9 cellular contexts compared by ENCODE assay signal in genomic region chr3:161171113-161171512, GRCh38. TPM values are rescaled to one million over a fixed set of nuclear protein-coding genes. Genes with fewer than 3 reads are reported as not detected.
DNase-seq lines count a peak whose midpoint lies in the region; ATAC-seq and TF ChIP-seq lines count a peak whose summit lies in the region.
"Had no signal": no experiment of that assay in that cellular context is flagged by ENCODE, and none has a peak within 500 bp of the region (broad histone marks: within the 10 kb centered on the region; RNA-seq: fewer than 3 reads in every experiment).

No MANE protein-coding gene starts in this region.

- no peaks in the 10 kb centered on the region for H3K27me3 Mint-ChIP-seq in Caco-2 (ENCODE audit: insufficient read depth, unreplicated experiment)

- no peak overlapping the region for H3K27ac Mint-ChIP-seq in Caco-2 (ENCODE audit: unreplicated experiment)

- TF ChIP-seq CTCF in coronary artery (IDR thresholded peaks at IDR 0.05) (no peak), lower leg skin (IDR thresholded peaks at IDR 0.05) (no peak), Caco-2 (IDR thresholded peaks at IDR 0.05; ENCODE audit: insufficient read depth in 1 of 2, low read depth in 1 of 2, low read length in 1 of 2, severe bottlenecking in 1 of 2, unreplicated experiment in 1 of 2) (no peak), GM20000 (IDR thresholded peaks at IDR 0.05; ENCODE audit: extremely low read depth, missing control alignments) (no peak)

- DNase-seq in AG08395 (ENCODE audit: low spot score) (peak; percentile 91), Kasumi-1 (lab: John Stamatoyannopoulos, UW) (peak; percentile 27 to 43), coronary artery (ENCODE audit: low spot score) (peak; percentile 77), lower leg skin (ENCODE audit: low spot score in 2 of 2) (peak; percentile 58 to 88), Caco-2 (no peak), GM20000 (ENCODE audit: low spot score) (no peak), HEK293T (ENCODE audit: extremely low spot score) (no peak)

- no peaks in the 10 kb centered on the region for H3K36me3 ChIP-seq in Caco-2 (ENCODE audit: control insufficient read depth, insufficient read depth, low read length)

- no peaks in the 10 kb centered on the region for H3K4me1 Mint-ChIP-seq in Caco-2 (ENCODE audit: low read depth, unreplicated experiment)
- H3K4me1 Mint-ChIP-seq: neural crest cell had no signal

- no peaks in the 10 kb centered on the region for H3K9me3 ChIP-seq in Caco-2

- H3K9me3 Mint-ChIP-seq in Caco-2 (ENCODE audit: unreplicated experiment) = peaks cover 10% of the 10 kb centered on the region

- no TSS peak for BruUV-seq in Caco-2 (replicated peaks; lab: Mats Ljungman, UMichigan)

- no peaks in the 10 kb centered on the region for H3K4me1 ChIP-seq in Caco-2

- intact Hi-C loops in lower leg skin (cut with DNase I; ENCODE audit: low total_unique reads) = no loop called here
- intact Hi-C loops in Caco-2 (cut with micrococcal nuclease; ENCODE audit: unreplicated experiment) = loop anchor here (1.0 kb wide), 1 partner anchor 75 kb away; no protein-coding TSS in a partner anchor

- H3K4me3 ChIP-seq in coronary artery (no peak overlapping the region), lower leg skin (ENCODE audit: low read depth, poor library complexity, severe bottlenecking) (no peak overlapping the region), Caco-2 (ENCODE audit: low read depth, low read length) (no peak overlapping the region)

- H3K27me3 ChIP-seq in Caco-2 (replicated peaks; ENCODE audit: control insufficient read depth, insufficient read depth, low read length) = no peaks in the 10 kb centered on the region

- ATAC-seq in GM19463 (IDR thresholded peaks at IDR 0.05; ENCODE audit: unreplicated experiment) = no peak

- POLR2A ChIA-PET in Caco-2 (lab: Charles Lee) = no interaction called here
- POLR2A ChIA-PET in HEK293T (lab: Yijun Ruan, JAX) = no interaction called here

- H3K36me3 Mint-ChIP-seq in Caco-2 (ENCODE audit: insufficient read depth, unreplicated experiment) = no peaks in the 10 kb centered on the region

- no peak overlapping the region for H3K4me3 Mint-ChIP-seq in Caco-2 (ENCODE audit: unreplicated experiment)
- H3K4me3 Mint-ChIP-seq: neural crest cell had no signal

- CTCF ChIA-PET in Caco-2 (lab: Charles Lee) = no interaction called here
- CTCF ChIA-PET in HEK293T (lab: Yijun Ruan, JAX) = no interaction called here

- no peak for TF ChIP-seq POLR2A in lower leg skin (IDR thresholded peaks at IDR 0.05)

- 37 to 42% methylated on average over 2 of the region's 2 CpGs for WGBS in lower leg skin, 2 donors

- peak overlapping the region in 1 of 2 donors; percentile 0 for H3K27ac ChIP-seq in coronary artery

TF ChIP-seq in HEK293T, 16 proteins besides CTCF, POLR2A, EP300 and RAD21:
- no peak for TF ChIP-seq FOXK2 (IDR thresholded peaks at IDR 0.05)
- TF ChIP-seq TARDBP (IDR thresholded peaks at IDR 0.05) = no peak
- TF ChIP-seq FOXM1 (IDR thresholded peaks at IDR 0.05; ENCODE audit: borderline replicate concordance) = no peak
- no peak for TF ChIP-seq BHLHE40 (IDR thresholded peaks at IDR 0.05; ENCODE audit: borderline replicate concordance)
- TF ChIP-seq PKNOX1 (IDR thresholded peaks at IDR 0.05) = no peak
- TF ChIP-seq SUZ12 (IDR thresholded peaks at IDR 0.05) = no peak
- TF ChIP-seq L3MBTL2 (conservative IDR thresholded peaks at IDR 0.05) = no peak

RNA-seq across cellular contexts. Expression of gene NMD3, which starts 50.0 kb away (rescaled TPM):
- total RNA-seq in lower leg skin (10 to 100 TPM; 25.4 to 37.0 (median 30.0) TPM), Caco-2 (2022) (61.7 and 62.4 TPM in 2 replicates)

Comparison
In these comparisons a context has a peak if more than half of its experiments do, and no peak if none do; other contexts are left out.
1. DNase-seq: peak in AG08395 (single experiment), Kasumi-1 (2 of 2), coronary artery (single experiment) and lower leg skin (2 of 2); none in Caco-2 (0 of 2), GM20000 (single experiment) and HEK293T (single experiment).